In the genomic region with DNA sequence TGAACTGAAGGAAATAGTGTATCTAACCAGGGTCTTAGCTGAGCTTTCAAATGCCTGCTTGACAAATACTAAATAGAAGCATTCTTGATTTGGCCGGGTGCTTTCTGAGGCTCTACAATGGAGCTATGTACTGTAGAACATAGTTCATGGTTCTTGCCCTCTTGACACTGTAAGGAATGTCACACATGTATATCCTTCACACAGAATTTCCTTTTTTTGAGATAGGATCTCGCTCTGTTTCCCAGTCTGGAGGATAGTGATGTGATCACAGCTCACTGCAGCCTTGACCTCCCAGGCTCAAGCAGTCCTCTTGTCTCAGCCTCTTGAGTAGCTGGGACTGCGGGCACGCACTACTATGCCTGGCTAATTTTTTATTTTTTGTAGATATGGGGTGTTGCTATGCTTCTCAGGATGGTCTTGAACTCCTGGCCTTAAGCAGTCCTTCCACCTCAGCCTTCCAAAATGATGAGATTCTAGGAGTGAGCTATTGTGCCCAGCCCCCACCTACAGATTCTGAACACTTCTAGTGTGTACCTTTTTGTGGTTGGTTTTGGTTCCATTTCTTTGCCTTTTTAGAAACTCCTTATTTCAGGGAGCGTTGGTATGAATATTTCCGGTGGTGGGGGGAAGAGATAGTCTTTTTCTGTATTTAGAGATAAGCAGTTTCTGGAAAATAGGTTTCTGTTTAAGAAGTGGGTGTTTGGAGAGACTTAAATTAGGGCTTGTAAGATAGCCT, we compare ENCODE assay signal across 8 cellular contexts. TPM values are rescaled to one million over a fixed set of nuclear protein-coding genes. Genes with fewer than 3 reads are reported as not detected.
A peak's percentile ranks its signal among the peaks of the same experiment; 100 is the strongest.
DNase-seq lines count a peak whose midpoint lies in the region; ATAC-seq and TF ChIP-seq lines count a peak whose summit lies in the region.

No MANE protein-coding gene starts in this region.

- no peaks in the 10 kb centered on the region for H3K27me3 ChIP-seq in CD8-positive, alpha-beta T cell (ENCODE audit: insufficient read depth, low read length)
- H3K27me3 ChIP-seq in PC-9 (ENCODE audit: insufficient read depth, low read depth) (no peaks in the 10 kb centered on the region), duodenal mucosa (ENCODE audit: control insufficient read depth in 1 of 2, insufficient read depth in 2 of 2, low read length in 2 of 2) (no peaks in the 10 kb centered on the region), parathyroid adenoma (ENCODE audit: control insufficient read depth, insufficient read depth, low read length) (no peaks in the 10 kb centered on the region)

- H3K79me2 ChIP-seq in PC-9 (ENCODE audit: low read depth) = peaks cover 84% of the 10 kb centered on the region
- peaks cover 67% of the 10 kb centered on the region for H3K79me2 ChIP-seq in parathyroid adenoma

- H3K27me3 Mint-ChIP-seq in CD8-positive, alpha-beta T cell (ENCODE audit: low read depth) = no peaks in the 10 kb centered on the region

- peaks cover 78% of the 10 kb centered on the region for H3K4me1 Mint-ChIP-seq in CD8-positive, alpha-beta T cell (ENCODE audit: low read depth)

- ATAC-seq in CD8-positive, alpha-beta T cell = no peak
- ATAC-seq in GM19351 (IDR thresholded peaks at IDR 0.05; ENCODE audit: unreplicated experiment) (no peak), GM18520 (IDR thresholded peaks at IDR 0.05; ENCODE audit: unreplicated experiment) (no peak)

- no peaks in the 10 kb centered on the region for H3K9me3 ChIP-seq in CD8-positive, alpha-beta T cell (ENCODE audit: low read length)
- H3K9me3 ChIP-seq in PC-9 (ENCODE audit: insufficient read depth, low read depth) = no peaks in the 10 kb centered on the region
- no peaks in the 10 kb centered on the region for H3K9me3 ChIP-seq in duodenal mucosa (ENCODE audit: control insufficient read depth in 1 of 2, low read length in 2 of 2)
- no peaks in the 10 kb centered on the region for H3K9me3 ChIP-seq in parathyroid adenoma (ENCODE audit: control insufficient read depth, low read length)

- peaks cover 4% of the 10 kb centered on the region for H3K36me3 ChIP-seq in CD8-positive, alpha-beta T cell (ENCODE audit: insufficient read depth, low read length)
- H3K36me3 ChIP-seq in PC-9 (ENCODE audit: low read depth) = peaks cover 10% of the 10 kb centered on the region; the same call in 1 of the 2 replicates
- H3K36me3 ChIP-seq in duodenal mucosa (ENCODE audit: control insufficient read depth in 1 of 2, insufficient read depth in 2 of 2, low read length in 2 of 2) = peaks cover 0 to 19% of the 10 kb centered on the region in 2 donors
- H3K36me3 ChIP-seq in parathyroid adenoma (ENCODE audit: control insufficient read depth, insufficient read depth, low read length) = no peaks in the 10 kb centered on the region

- H3K4me1 ChIP-seq in CD8-positive, alpha-beta T cell (ENCODE audit: insufficient read depth, low read length) = peaks cover 67% of the 10 kb centered on the region
- H3K4me1 ChIP-seq in PC-9 (replicated peaks; ENCODE audit: insufficient read depth) (peaks cover 30% of the 10 kb centered on the region), duodenal mucosa (ENCODE audit: control insufficient read depth in 1 of 2, insufficient read depth in 2 of 2, low read length in 2 of 2) (peaks cover 61 to 64% of the 10 kb centered on the region in 2 donors), parathyroid adenoma (peaks cover 21% of the 10 kb centered on the region)

- H3K4me3 ChIP-seq in CD8-positive, alpha-beta T cell (ENCODE audit: low read depth, low read length) = peak overlapping the region; percentile 68
- peak overlapping the region; percentile 73; the same call in 1 of the 2 replicates for H3K4me3 ChIP-seq in PC-9
- H3K4me3 ChIP-seq in duodenal mucosa (ENCODE audit: low read depth in 1 of 2, low read length in 2 of 2) = peak overlapping the region; percentile 77 to 78
- no peak overlapping the region for H3K4me3 ChIP-seq in parathyroid adenoma (ENCODE audit: low read depth, low read length)

- CTCF ChIA-PET in CD8-positive, alpha-beta T cell (lab: Charles Lee) = interaction anchor here (0.6 to 4.0 kb wide), 6 partner anchors 8 to 69 kb away, joined by 3 to 38 read pairs (median 5); no protein-coding TSS in a partner anchor
- CTCF ChIA-PET in PC-9 (lab: Charles Lee) = no interaction called here

- intact Hi-C loops in CD8-positive, alpha-beta T cell (cut with DNase I, micrococcal nuclease) = loop anchor here (1.0 to 2.0 kb wide), 2 partner anchors 10 to 40 kb away; no protein-coding TSS in a partner anchor
- intact Hi-C loops in PC-9 (cut with micrococcal nuclease; ENCODE audit: unreplicated experiment) = no loop called here

- H3K9ac ChIP-seq in duodenal mucosa (ENCODE audit: low read depth in 1 of 2, low read length in 2 of 2) (peak overlapping the region; percentile 2 to 86), parathyroid adenoma (no peak overlapping the region)

- H3K9me3 Mint-ChIP-seq in CD8-positive, alpha-beta T cell = no peaks in the 10 kb centered on the region

- peak overlapping the region; percentile 91 for H3K27ac Mint-ChIP-seq in CD8-positive, alpha-beta T cell

- H3K27ac ChIP-seq in CD8-positive, alpha-beta T cell (ENCODE audit: low read depth, low read length) = peak overlapping the region; percentile 53
- no peak overlapping the region for H3K27ac ChIP-seq in PC-9
- no peak overlapping the region for H3K27ac ChIP-seq in duodenal mucosa (ENCODE audit: low read depth, low read length)
- no peak overlapping the region for H3K27ac ChIP-seq in parathyroid adenoma

- H3K4me2 ChIP-seq in PC-9 (peak overlapping the region; percentile 94), parathyroid adenoma (ENCODE audit: low read length) (peak overlapping the region; percentile 35)

- H3K4me3 Mint-ChIP-seq in CD8-positive, alpha-beta T cell = peak overlapping the region; percentile 91

- DNase-seq in CD8-positive, alpha-beta T cell = no peak
- no peak for DNase-seq in PC-9
- DNase-seq in NK-92 treated with Interleukin-12 subunit alpha and Interleukin-12 subunit beta, amount 100 ng/mL, for 24 hours (lab: John Stamatoyannopoulos, UW) = no peak
- DNase-seq in AG08396 (ENCODE audit: low spot score) = no peak

- peaks cover 58% of the 10 kb centered on the region for H3K36me3 Mint-ChIP-seq in CD8-positive, alpha-beta T cell

- no peak for TF ChIP-seq CTCF in CD8-positive, alpha-beta T cell (IDR thresholded peaks at IDR 0.05)
- TF ChIP-seq CTCF in PC-9 (conservative IDR thresholded peaks at IDR 0.05) = no peak
- no peak for TF ChIP-seq CTCF in parathyroid adenoma (IDR thresholded peaks at IDR 0.05)

- POLR2A ChIA-PET in CD8-positive, alpha-beta T cell (lab: Charles Lee) = interaction anchor here (0.8 to 3.5 kb wide), 5 partner anchors 9 to 40 kb away, joined by 3 to 34 read pairs (median 13); no protein-coding TSS in a partner anchor
- POLR2A ChIA-PET in PC-9 (lab: Charles Lee; ENCODE audit: unreplicated experiment) = no interaction called here

- no peaks in the 10 kb centered on the region for H3K9me2 ChIP-seq in PC-9 (ENCODE audit: insufficient read depth)

- no TSS peak for BruUV-seq in PC-9 (replicated peaks; lab: Mats Ljungman, UMichigan)

- peaks cover 27% of the 10 kb centered on the region for H3F3A ChIP-seq in PC-9 (ENCODE audit: insufficient read depth, low read depth)

- H2AFZ ChIP-seq in PC-9 = no peak overlapping the region
- no peak overlapping the region for H2AFZ ChIP-seq in parathyroid adenoma

- H4K20me1 ChIP-seq in PC-9 (ENCODE audit: insufficient read depth) = peaks cover 20% of the 10 kb centered on the region

RNA-seq across cellular contexts. Expression of gene MLXIP, which starts 4.2 kb away (rescaled TPM):
- 100 to 1,000 TPM; 117 to 132 TPM for total RNA-seq in CD8-positive, alpha-beta T cell
- 62.1 and 83.3 TPM in 2 replicates for total RNA-seq in PC-9 (2021)
